Comparison of ENCODE assay signal across 15 cellular contexts in the genomic region with DNA sequence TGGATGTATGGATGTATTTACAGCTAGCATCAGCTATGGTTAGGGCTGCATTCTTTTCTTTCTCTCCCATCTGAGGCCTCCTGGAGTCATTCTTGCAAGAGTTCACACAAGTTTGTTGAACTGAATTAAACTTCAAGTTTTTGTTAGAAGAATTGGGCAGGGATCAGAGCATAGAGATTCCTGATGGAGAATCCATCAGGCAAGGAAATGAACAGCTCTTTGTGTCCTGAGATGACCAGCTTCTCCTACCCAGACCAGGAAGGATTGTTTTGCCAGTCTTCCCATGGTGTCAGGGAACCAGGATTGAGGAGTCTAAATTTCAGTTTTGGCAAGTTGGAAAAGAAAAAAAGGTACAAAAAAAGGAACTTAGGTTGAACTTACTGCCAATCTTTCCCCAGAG.
"Had no signal": no experiment of that assay in that cellular context is flagged by ENCODE, and none has a peak within 500 bp of the region (broad histone marks: within the 10 kb centered on the region; RNA-seq: fewer than 3 reads in every experiment).

No MANE protein-coding gene starts in this region.

- H3K27ac ChIP-seq: cardiac muscle cell, gastroesophageal sphincter, left ventricle myocardium inferior had no signal

- H3K9me3 Mint-ChIP-seq: naive thymus-derived CD4-positive, alpha-beta T cell; T-helper 1 cell treated with Interleukin-12 subunit alpha and Interleukin-12 subunit beta and Interleukin-4 antibody, amounts not matched to agents 30 μg/mL and 1 μg/mL, for 36 hours had no signal

- DNase-seq: activated CD4-positive, CD25-positive, alpha-beta regulatory T cell treated with anti-CD3 and anti-CD28 coated beads, Interleukin-2, amount 50 U/mL, for 72 hours; amniotic stem cell; dorsolateral prefrontal cortex; erythroblast; heart right ventricle; left ventricle myocardium inferior; mesenchymal stem cell; naive thymus-derived CD4-positive, alpha-beta T cell; posterior cingulate gyrus; stimulated activated CD8-positive, alpha-beta memory T cell treated with anti-CD3 and anti-CD28 coated beads, Interleukin-4, amount 100 ng/mL, for 48 hours; stimulated activated naive CD4-positive, alpha-beta T cell had no signal

- H3K4me1 ChIP-seq: gastroesophageal sphincter had no signal

- H3K9me3 ChIP-seq: gastroesophageal sphincter, heart right ventricle, left ventricle myocardium inferior had no signal

- H3K36me3 ChIP-seq: cardiac muscle cell, left ventricle myocardium inferior had no signal

- H3K27me3 ChIP-seq: cardiac muscle cell, dorsolateral prefrontal cortex, gastroesophageal sphincter, heart right ventricle had no signal

- H3K27me3 Mint-ChIP-seq: activated naive CD8-positive, alpha-beta T cell; naive thymus-derived CD4-positive, alpha-beta T cell had no signal

- H3K4me3 Mint-ChIP-seq: activated naive CD8-positive, alpha-beta T cell; naive thymus-derived CD4-positive, alpha-beta T cell; T-helper 1 cell treated with Interleukin-12 subunit alpha and Interleukin-12 subunit beta and Interleukin-4 antibody, amounts not matched to agents 30 μg/mL and 1 μg/mL, for 36 hours had no signal

- H3K27ac Mint-ChIP-seq: activated naive CD8-positive, alpha-beta T cell; naive thymus-derived CD4-positive, alpha-beta T cell; T-helper 1 cell treated with Interleukin-12 subunit alpha and Interleukin-12 subunit beta and Interleukin-4 antibody, amounts not matched to agents 30 μg/mL and 1 μg/mL, for 36 hours had no signal

- H3K4me3 ChIP-seq: cardiac muscle cell, dorsolateral prefrontal cortex, gastroesophageal sphincter, heart right ventricle, left ventricle myocardium inferior had no signal

- ATAC-seq: gastroesophageal sphincter; naive thymus-derived CD4-positive, alpha-beta T cell had no signal
